Comparison of ENCODE assay signal across 1 cellular context in genomic region chr19:47497073-47497766, GRCh38.
TF ChIP-seq lines count a peak whose summit lies in the region.

No MANE protein-coding gene starts in this region.

TF ChIP-seq in K562, 482 proteins besides CTCF, POLR2A, EP300 and RAD21 (continued from another document and continues in another):
- peak; percentile 54; the same call in 1 of the 2 replicates for TF ChIP-seq CTBP1 (IDR thresholded peaks at IDR 0.05; ENCODE audit: borderline replicate concordance)
- TF ChIP-seq, protein P1, sequence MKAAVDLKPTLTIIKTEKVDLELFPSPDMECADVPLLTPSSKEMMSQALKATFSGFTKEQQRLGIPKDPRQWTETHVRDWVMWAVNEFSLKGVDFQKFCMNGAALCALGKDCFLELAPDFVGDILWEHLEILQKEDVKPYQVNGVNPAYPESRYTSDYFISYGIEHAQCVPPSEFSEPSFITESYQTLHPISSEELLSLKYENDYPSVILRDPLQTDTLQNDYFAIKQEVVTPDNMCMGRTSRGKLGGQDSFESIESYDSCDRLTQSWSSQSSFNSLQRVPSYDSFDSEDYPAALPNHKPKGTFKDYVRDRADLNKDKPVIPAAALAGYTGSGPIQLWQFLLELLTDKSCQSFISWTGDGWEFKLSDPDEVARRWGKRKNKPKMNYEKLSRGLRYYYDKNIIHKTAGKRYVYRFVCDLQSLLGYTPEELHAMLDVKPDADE (conservative IDR thresholded peaks at IDR 0.05; ENCODE audit: control insufficient read depth, low read depth, low read length): no peak; the same call in none of the 2 replicates
- peak; percentile 97 for TF ChIP-seq TFAP4 (CRISPR knock-in tag; IDR thresholded peaks at IDR 0.05; ENCODE audit: borderline replicate concordance)
- peak; percentile 53; the same call in 1 of the 2 replicates for TF ChIP-seq SMARCE1 (IDR thresholded peaks at IDR 0.05)
- no peak for TF ChIP-seq ILF3 (IDR thresholded peaks at IDR 0.05; ENCODE audit: borderline replicate concordance)
- TF ChIP-seq ZNF395 (CRISPR knock-in tag; IDR thresholded peaks at IDR 0.05): peak; percentile 51; the same call in 1 of the 2 replicates
- peak; percentile 95 for TF ChIP-seq CBFA2T3 (IDR thresholded peaks at IDR 0.05)
- no peak for TF ChIP-seq FOXP1 (CRISPR knock-in tag; IDR thresholded peaks at IDR 0.05)
- TF ChIP-seq, protein P2, sequence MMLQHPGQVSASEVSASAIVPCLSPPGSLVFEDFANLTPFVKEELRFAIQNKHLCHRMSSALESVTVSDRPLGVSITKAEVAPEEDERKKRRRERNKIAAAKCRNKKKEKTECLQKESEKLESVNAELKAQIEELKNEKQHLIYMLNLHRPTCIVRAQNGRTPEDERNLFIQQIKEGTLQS (IDR thresholded peaks at IDR 0.05): no peak
- TF ChIP-seq, protein P2 (CRISPR knock-in tag; conservative IDR thresholded peaks at IDR 0.05): no peak
- TF ChIP-seq TBP (optimal IDR thresholded peaks at IDR 0.05; ENCODE audit: low read depth, low read length): no peak
- no peak for TF ChIP-seq HOMEZ (CRISPR knock-in tag; IDR thresholded peaks at IDR 0.05)
- no peak for TF ChIP-seq ZNF609 (CRISPR knock-in tag; IDR thresholded peaks at IDR 0.05; ENCODE audit: borderline replicate concordance)
- peak; percentile 70 for TF ChIP-seq ZNF592 (IDR thresholded peaks at IDR 0.05)
- no peak for TF ChIP-seq BCL6 (CRISPR knock-in tag; IDR thresholded peaks at IDR 0.05)
- TF ChIP-seq HDAC3 (IDR thresholded peaks at IDR 0.05; ENCODE audit: borderline replicate concordance, partially characterized antibody): no peak
- TF ChIP-seq, protein P3, sequence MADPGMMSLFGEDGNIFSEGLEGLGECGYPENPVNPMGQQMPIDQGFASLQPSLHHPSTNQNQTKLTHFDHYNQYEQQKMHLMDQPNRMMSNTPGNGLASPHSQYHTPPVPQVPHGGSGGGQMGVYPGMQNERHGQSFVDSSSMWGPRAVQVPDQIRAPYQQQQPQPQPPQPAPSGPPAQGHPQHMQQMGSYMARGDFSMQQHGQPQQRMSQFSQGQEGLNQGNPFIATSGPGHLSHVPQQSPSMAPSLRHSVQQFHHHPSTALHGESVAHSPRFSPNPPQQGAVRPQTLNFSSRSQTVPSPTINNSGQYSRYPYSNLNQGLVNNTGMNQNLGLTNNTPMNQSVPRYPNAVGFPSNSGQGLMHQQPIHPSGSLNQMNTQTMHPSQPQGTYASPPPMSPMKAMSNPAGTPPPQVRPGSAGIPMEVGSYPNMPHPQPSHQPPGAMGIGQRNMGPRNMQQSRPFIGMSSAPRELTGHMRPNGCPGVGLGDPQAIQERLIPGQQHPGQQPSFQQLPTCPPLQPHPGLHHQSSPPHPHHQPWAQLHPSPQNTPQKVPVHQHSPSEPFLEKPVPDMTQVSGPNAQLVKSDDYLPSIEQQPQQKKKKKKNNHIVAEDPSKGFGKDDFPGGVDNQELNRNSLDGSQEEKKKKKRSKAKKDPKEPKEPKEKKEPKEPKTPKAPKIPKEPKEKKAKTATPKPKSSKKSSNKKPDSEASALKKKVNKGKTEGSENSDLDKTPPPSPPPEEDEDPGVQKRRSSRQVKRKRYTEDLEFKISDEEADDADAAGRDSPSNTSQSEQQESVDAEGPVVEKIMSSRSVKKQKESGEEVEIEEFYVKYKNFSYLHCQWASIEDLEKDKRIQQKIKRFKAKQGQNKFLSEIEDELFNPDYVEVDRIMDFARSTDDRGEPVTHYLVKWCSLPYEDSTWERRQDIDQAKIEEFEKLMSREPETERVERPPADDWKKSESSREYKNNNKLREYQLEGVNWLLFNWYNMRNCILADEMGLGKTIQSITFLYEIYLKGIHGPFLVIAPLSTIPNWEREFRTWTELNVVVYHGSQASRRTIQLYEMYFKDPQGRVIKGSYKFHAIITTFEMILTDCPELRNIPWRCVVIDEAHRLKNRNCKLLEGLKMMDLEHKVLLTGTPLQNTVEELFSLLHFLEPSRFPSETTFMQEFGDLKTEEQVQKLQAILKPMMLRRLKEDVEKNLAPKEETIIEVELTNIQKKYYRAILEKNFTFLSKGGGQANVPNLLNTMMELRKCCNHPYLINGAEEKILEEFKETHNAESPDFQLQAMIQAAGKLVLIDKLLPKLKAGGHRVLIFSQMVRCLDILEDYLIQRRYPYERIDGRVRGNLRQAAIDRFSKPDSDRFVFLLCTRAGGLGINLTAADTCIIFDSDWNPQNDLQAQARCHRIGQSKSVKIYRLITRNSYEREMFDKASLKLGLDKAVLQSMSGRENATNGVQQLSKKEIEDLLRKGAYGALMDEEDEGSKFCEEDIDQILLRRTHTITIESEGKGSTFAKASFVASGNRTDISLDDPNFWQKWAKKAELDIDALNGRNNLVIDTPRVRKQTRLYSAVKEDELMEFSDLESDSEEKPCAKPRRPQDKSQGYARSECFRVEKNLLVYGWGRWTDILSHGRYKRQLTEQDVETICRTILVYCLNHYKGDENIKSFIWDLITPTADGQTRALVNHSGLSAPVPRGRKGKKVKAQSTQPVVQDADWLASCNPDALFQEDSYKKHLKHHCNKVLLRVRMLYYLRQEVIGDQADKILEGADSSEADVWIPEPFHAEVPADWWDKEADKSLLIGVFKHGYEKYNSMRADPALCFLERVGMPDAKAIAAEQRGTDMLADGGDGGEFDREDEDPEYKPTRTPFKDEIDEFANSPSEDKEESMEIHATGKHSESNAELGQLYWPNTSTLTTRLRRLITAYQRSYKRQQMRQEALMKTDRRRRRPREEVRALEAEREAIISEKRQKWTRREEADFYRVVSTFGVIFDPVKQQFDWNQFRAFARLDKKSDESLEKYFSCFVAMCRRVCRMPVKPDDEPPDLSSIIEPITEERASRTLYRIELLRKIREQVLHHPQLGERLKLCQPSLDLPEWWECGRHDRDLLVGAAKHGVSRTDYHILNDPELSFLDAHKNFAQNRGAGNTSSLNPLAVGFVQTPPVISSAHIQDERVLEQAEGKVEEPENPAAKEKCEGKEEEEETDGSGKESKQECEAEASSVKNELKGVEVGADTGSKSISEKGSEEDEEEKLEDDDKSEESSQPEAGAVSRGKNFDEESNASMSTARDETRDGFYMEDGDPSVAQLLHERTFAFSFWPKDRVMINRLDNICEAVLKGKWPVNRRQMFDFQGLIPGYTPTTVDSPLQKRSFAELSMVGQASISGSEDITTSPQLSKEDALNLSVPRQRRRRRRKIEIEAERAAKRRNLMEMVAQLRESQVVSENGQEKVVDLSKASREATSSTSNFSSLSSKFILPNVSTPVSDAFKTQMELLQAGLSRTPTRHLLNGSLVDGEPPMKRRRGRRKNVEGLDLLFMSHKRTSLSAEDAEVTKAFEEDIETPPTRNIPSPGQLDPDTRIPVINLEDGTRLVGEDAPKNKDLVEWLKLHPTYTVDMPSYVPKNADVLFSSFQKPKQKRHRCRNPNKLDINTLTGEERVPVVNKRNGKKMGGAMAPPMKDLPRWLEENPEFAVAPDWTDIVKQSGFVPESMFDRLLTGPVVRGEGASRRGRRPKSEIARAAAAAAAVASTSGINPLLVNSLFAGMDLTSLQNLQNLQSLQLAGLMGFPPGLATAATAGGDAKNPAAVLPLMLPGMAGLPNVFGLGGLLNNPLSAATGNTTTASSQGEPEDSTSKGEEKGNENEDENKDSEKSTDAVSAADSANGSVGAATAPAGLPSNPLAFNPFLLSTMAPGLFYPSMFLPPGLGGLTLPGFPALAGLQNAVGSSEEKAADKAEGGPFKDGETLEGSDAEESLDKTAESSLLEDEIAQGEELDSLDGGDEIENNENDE (IDR thresholded peaks at IDR 0.05; ENCODE audit: low read depth, low read length): no peak
- peak; percentile 85 for TF ChIP-seq KLF16 (IDR thresholded peaks at IDR 0.05)
- peak; percentile 84 for TF ChIP-seq DPF2 (IDR thresholded peaks at IDR 0.05)
- no peak for TF ChIP-seq HMG20A (CRISPR knock-in tag; conservative IDR thresholded peaks at IDR 0.05)
- peak; percentile 85 for TF ChIP-seq MTA2 (IDR thresholded peaks at IDR 0.05; ENCODE audit: low read depth)
- peak; percentile 22 to 24; a peak in 1 of 4 replicates for TF ChIP-seq NRF1 (conservative IDR thresholded peaks at IDR 0.05 in 1 of 2, IDR thresholded peaks at IDR 0.05 in 1 of 2)
- TF ChIP-seq TOE1 (IDR thresholded peaks at IDR 0.05; ENCODE audit: borderline replicate concordance): no peak
- no peak for TF ChIP-seq TOE1 (CRISPR knock-in tag; IDR thresholded peaks at IDR 0.05; ENCODE audit: borderline replicate concordance, low read depth)
- TF ChIP-seq ZFP36 (IDR thresholded peaks at IDR 0.05; ENCODE audit: low read depth, low read length, partially characterized antibody): no peak
- TF ChIP-seq ZNF124 (CRISPR knock-in tag; IDR thresholded peaks at IDR 0.05): no peak
- no peak for TF ChIP-seq ZC3H4 (CRISPR knock-in tag; IDR thresholded peaks at IDR 0.05; ENCODE audit: borderline replicate concordance)
